ENCODE assay signal across 5 cellular contexts in the genomic region with DNA sequence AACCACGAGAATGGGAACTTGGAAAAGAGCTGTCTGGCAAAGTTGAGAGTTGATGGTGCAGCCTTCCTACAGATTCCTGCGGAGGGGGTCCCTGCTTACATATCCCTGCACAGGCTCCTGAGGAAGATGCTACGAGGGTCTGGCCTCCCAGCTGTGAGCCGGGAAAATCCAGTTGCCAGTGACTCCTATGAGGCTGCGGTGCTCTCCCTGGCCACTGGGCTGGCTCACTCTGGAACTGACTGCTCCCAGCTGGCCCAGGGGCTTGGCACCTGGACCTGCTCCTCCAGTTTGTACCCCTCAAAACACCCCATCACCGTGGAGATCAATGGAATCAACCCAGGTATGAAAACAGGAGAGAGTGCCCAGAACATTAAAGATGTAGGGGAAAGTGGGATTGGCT. TPM values are rescaled to one million over a fixed set of nuclear protein-coding genes. Genes with fewer than 3 reads are reported as not detected.
"Had no signal": no experiment of that assay in that cellular context is flagged by ENCODE, and none has a peak within 500 bp of the region (broad histone marks: within the 10 kb centered on the region; RNA-seq: fewer than 3 reads in every experiment).

No MANE protein-coding gene starts in this region.

RNA-seq across cellular contexts. Expression of gene CTAGE6, which starts 37.2 kb away (rescaled TPM):
- total RNA-seq: H1, H4, H7, H9 had no signal
- polyA plus RNA-seq: GM23248, H1 had no signal
